30 cellular contexts compared by ENCODE assay signal in the genomic region with DNA sequence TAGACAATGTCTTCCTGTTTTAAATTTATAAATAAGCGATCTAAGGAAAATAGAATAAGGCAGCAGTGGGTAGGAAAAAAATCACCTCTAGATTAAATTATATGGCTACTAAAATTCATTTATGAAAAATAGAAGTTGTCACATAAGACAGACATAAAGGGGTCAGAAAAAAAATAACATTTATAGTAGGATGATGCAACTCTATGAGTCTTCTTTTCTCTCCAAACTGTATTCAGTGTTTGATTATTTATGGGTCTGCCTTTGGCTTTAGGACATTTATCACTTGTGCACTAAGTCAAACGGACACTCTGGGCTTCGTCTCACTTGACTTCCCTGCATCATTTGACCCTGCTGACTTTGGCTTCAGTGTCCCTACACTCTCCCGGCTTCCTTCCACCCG.
"Had no signal": no experiment of that assay in that cellular context is flagged by ENCODE, and none has a peak within 500 bp of the region (broad histone marks: within the 10 kb centered on the region; RNA-seq: fewer than 3 reads in every experiment).

No MANE protein-coding gene starts in this region.

- H3K27ac Mint-ChIP-seq: activated CD4-positive, alpha-beta memory T cell treated with anti-CD3 and anti-CD28 coated beads for 36 hours; activated CD4-positive, alpha-beta T cell treated with anti-CD3 and anti-CD28 coated beads for 36 hours; activated CD4-positive, alpha-beta T cell treated with anti-CD3 and anti-CD28 coated beads, Interleukin-2, amount 10 ng/mL, durations not matched to agents 24 days and 14 days; activated CD8-positive, alpha-beta memory T cell treated with anti-CD3 and anti-CD28 coated beads, Interleukin-2, amount 10 ng/mL, durations not matched to agents 7 days and 5 days; activated CD8-positive, alpha-beta T cell treated with anti-CD3 and anti-CD28 coated beads, Interleukin-2, amount 10 ng/mL, durations not matched to agents 7 days and 5 days; activated naive CD8-positive, alpha-beta T cell; activated T-helper 1 cell treated with anti-CD3 and anti-CD28 coated beads, Interleukin-12 subunit alpha, Interleukin-12 subunit beta, Interleukin-2, Interleukin-4 antibody, amounts not matched to agents 30 ng/mL and 10 ng/mL and 1 ng/mL, durations not matched to agents 14 hours and 24 hours and 36 hours; dendritic cell treated with granulocyte-macrophage colony-stimulating factor and Interleukin-4, amounts not matched to agents 40 ng/mL and 50 ng/mL, for 4 days; endodermal cell had no signal

- H3K4me3 Mint-ChIP-seq: activated CD4-positive, alpha-beta memory T cell treated with anti-CD3 and anti-CD28 coated beads for 36 hours; activated CD4-positive, alpha-beta T cell treated with anti-CD3 and anti-CD28 coated beads for 36 hours; activated CD4-positive, alpha-beta T cell treated with anti-CD3 and anti-CD28 coated beads, Interleukin-2, amount 10 ng/mL, durations not matched to agents 24 days and 14 days; activated CD8-positive, alpha-beta memory T cell treated with anti-CD3 and anti-CD28 coated beads, Interleukin-2, amount 10 ng/mL, durations not matched to agents 7 days and 5 days; activated CD8-positive, alpha-beta T cell treated with anti-CD3 and anti-CD28 coated beads, Interleukin-2, amount 10 ng/mL, durations not matched to agents 7 days and 5 days; activated naive CD8-positive, alpha-beta T cell; activated T-helper 1 cell treated with anti-CD3 and anti-CD28 coated beads, Interleukin-12 subunit alpha, Interleukin-12 subunit beta, Interleukin-2, Interleukin-4 antibody, amounts not matched to agents 30 ng/mL and 10 ng/mL and 1 ng/mL, durations not matched to agents 14 hours and 24 hours and 36 hours; central memory CD8-positive, alpha-beta T cell; dendritic cell treated with granulocyte-macrophage colony-stimulating factor and Interleukin-4, amounts not matched to agents 40 ng/mL and 50 ng/mL, for 4 days; endodermal cell had no signal

- H3K27me3 Mint-ChIP-seq: activated naive CD8-positive, alpha-beta T cell; dendritic cell treated with granulocyte-macrophage colony-stimulating factor and Interleukin-4, amounts not matched to agents 40 ng/mL and 50 ng/mL, for 4 days had no signal

- H3K36me3 ChIP-seq: brain microvascular endothelial cell, gastrocnemius medialis had no signal

- H3K4me3 ChIP-seq: coronary artery, dorsolateral prefrontal cortex, gastrocnemius medialis had no signal

- H3K36me3 Mint-ChIP-seq: activated CD4-positive, alpha-beta memory T cell treated with anti-CD3 and anti-CD28 coated beads for 36 hours; activated CD8-positive, alpha-beta memory T cell treated with anti-CD3 and anti-CD28 coated beads, Interleukin-2, amount 10 ng/mL, durations not matched to agents 7 days and 5 days; activated naive CD8-positive, alpha-beta T cell had no signal

- DNase-seq: activated CD4-positive, alpha-beta memory T cell treated with anti-CD3 and anti-CD28 coated beads for 36 hours; activated CD4-positive, alpha-beta T cell treated with anti-CD3 and anti-CD28 coated beads for 36 hours; activated CD4-positive, alpha-beta T cell treated with anti-CD3 and anti-CD28 coated beads, Interleukin-2, amount 10 ng/mL, durations not matched to agents 24 days and 14 days; activated CD4-positive, CD25-positive, alpha-beta regulatory T cell; activated CD4-positive, CD25-positive, alpha-beta regulatory T cell treated with anti-CD3 and anti-CD28 coated beads, Interleukin-2, amount 50 U/mL, for 72 hours; activated CD8-positive, alpha-beta memory T cell treated with anti-CD3 and anti-CD28 coated beads, Interleukin-2, amount 10 ng/mL, durations not matched to agents 7 days and 5 days; activated CD8-positive, alpha-beta memory T cell treated with anti-CD3 and anti-CD28 coated beads, Interleukin-2, amount 50 U/mL, for 4 hours; activated CD8-positive, alpha-beta T cell treated with anti-CD3 and anti-CD28 coated beads, Interleukin-2, amount 10 ng/mL, durations not matched to agents 7 days and 5 days; activated gamma-delta T cell treated with Interleukin-2 at 50 U/mL for 16 hours; activated naive CD4-positive, alpha-beta T cell treated with anti-CD3 and anti-CD28 coated beads, Interleukin-2, amount 50 U/mL, for 16 hours; activated naive CD4-positive, alpha-beta T cell treated with Interleukin-2 at 50 U/mL for 16 hours; activated T-cell treated with anti-CD3 and anti-CD28 coated beads, Interleukin-2, amount 50 U/mL, for 1 hour; activated T-cell treated with anti-CD3 and anti-CD28 coated beads, Interleukin-2, amount 50 U/mL, for 48 hours; amniotic stem cell; anterior cingulate cortex; brain microvascular endothelial cell; dorsolateral prefrontal cortex; effector memory CD4-positive, alpha-beta T cell; endodermal cell; foreskin keratinocyte; gastrocnemius medialis; T-helper 2 cell had no signal

- ATAC-seq: activated CD4-positive, alpha-beta T cell treated with anti-CD3 and anti-CD28 coated beads for 36 hours; activated CD8-positive, alpha-beta memory T cell treated with anti-CD3 and anti-CD28 coated beads, Interleukin-2, amount 10 ng/mL, durations not matched to agents 7 days and 5 days; activated CD8-positive, alpha-beta T cell treated with anti-CD3 and anti-CD28 coated beads, Interleukin-2, amount 10 ng/mL, durations not matched to agents 7 days and 5 days; esophagus mucosa; foreskin keratinocyte; gastrocnemius medialis had no signal

- FAIRE-seq: astrocyte, bronchial epithelial cell had no signal

- H3K27ac ChIP-seq: brain microvascular endothelial cell, coronary artery, dorsolateral prefrontal cortex, foreskin keratinocyte, gastrocnemius medialis had no signal

- H3K27me3 ChIP-seq: brain microvascular endothelial cell, dorsolateral prefrontal cortex, gastrocnemius medialis had no signal

- H3K4me1 Mint-ChIP-seq: activated CD4-positive, alpha-beta T cell treated with anti-CD3 and anti-CD28 coated beads for 36 hours; activated CD4-positive, alpha-beta T cell treated with anti-CD3 and anti-CD28 coated beads, Interleukin-2, amount 10 ng/mL, durations not matched to agents 24 days and 14 days; activated CD8-positive, alpha-beta memory T cell treated with anti-CD3 and anti-CD28 coated beads, Interleukin-2, amount 10 ng/mL, durations not matched to agents 7 days and 5 days; central memory CD8-positive, alpha-beta T cell; endodermal cell had no signal

- H3K9me3 ChIP-seq: gastrocnemius medialis had no signal

- H3K9me3 Mint-ChIP-seq: activated CD4-positive, alpha-beta memory T cell treated with anti-CD3 and anti-CD28 coated beads for 36 hours; activated CD4-positive, alpha-beta T cell treated with anti-CD3 and anti-CD28 coated beads, Interleukin-2, amount 10 ng/mL, durations not matched to agents 24 days and 14 days; activated T-helper 1 cell treated with anti-CD3 and anti-CD28 coated beads, Interleukin-12 subunit alpha, Interleukin-12 subunit beta, Interleukin-2, Interleukin-4 antibody, amounts not matched to agents 30 ng/mL and 10 ng/mL and 1 ng/mL, durations not matched to agents 14 hours and 24 hours and 36 hours; central memory CD8-positive, alpha-beta T cell; dendritic cell treated with granulocyte-macrophage colony-stimulating factor and Interleukin-4, amounts not matched to agents 40 ng/mL and 50 ng/mL, for 4 days; endodermal cell had no signal

- H3K4me1 ChIP-seq: foreskin keratinocyte, gastrocnemius medialis had no signal
